In genomic region chr15:98442379-98442833, GRCh38 we compare ENCODE assay signal across 8 cellular contexts.
DNase-seq lines count a peak whose midpoint lies in the region; ATAC-seq and TF ChIP-seq lines count a peak whose summit lies in the region.

No MANE protein-coding gene starts in this region.

- CTCF ChIA-PET in AG04449 (lab: Yijun Ruan, JAX), result interaction anchor here (0.5 to 5.1 kb wide), 17 partner anchors 9 to 774 kb away, joined by 3 to 54 read pairs (median 6); partner anchors contain the start of gene IGF1R

- TF ChIP-seq CTCF in AG04449 (IDR thresholded peaks at IDR 0.05; ENCODE audit: insufficient read depth, low read length, missing control alignments) (peak; percentile 84), GM13976 (IDR thresholded peaks at IDR 0.05; ENCODE audit: borderline replicate concordance, control extremely low read depth, extremely low read depth, insufficient read depth, missing control alignments) (peak; percentile 64), WERI-Rb-1 (IDR thresholded peaks at IDR 0.05; ENCODE audit: low read depth, low read length) (peak; percentile 73), dorsolateral prefrontal cortex (IDR thresholded peaks at IDR 0.05 in 54 of 56, conservative IDR thresholded peaks at IDR 0.05 in 2 of 56; ENCODE audit: low read depth in 1 of 56, partially characterized antibody in 56 of 56) (peak; percentile 57 to 87 (median 77)), mesothelial cell of epicardium (IDR thresholded peaks at IDR 0.05; ENCODE audit: unreplicated experiment) (peak; percentile 83)

- in situ Hi-C loops in GM13976 (cut with MboI; ENCODE audit: low sequenced_read_pairs, unreplicated experiment), result no loop called here

- H3K27me3 Mint-ChIP-seq in mesothelial cell of epicardium (ENCODE audit: low read depth), result peaks cover 4% of the 10 kb centered on the region

- DNase-seq in AG04449 (ENCODE audit: low read depth, low spot score), result peak; percentile 34
- DNase-seq in GM13976 (ENCODE audit: low spot score), result peak; percentile 69
- peak; percentile 11 for DNase-seq in NCI-H2107 (lab: John Stamatoyannopoulos, UW)
- peak; percentile 51 for DNase-seq in WERI-Rb-1
- DNase-seq in dorsolateral prefrontal cortex, result peak in 5 of 10 donors; percentile 32 to 68 (median 62)
- DNase-seq in mesothelial cell of epicardium (ENCODE audit: low spot score in 2 of 2, unreplicated experiment in 2 of 2), result peak in 1 of 2 experiments; percentile 69
- DNase-seq in superior temporal gyrus (ENCODE audit: extremely low spot score), result peak; percentile 69

- no peak overlapping the region for H3K27ac ChIP-seq in WERI-Rb-1
- H3K27ac ChIP-seq in dorsolateral prefrontal cortex, result no peak overlapping the region

- peaks cover 22% of the 10 kb centered on the region for H3K4me1 Mint-ChIP-seq in mesothelial cell of epicardium

- H3K36me3 ChIP-seq in WERI-Rb-1, result no peaks in the 10 kb centered on the region

- H3K9me3 ChIP-seq in WERI-Rb-1 (ENCODE audit: severe bottlenecking), result no peaks in the 10 kb centered on the region

- POLR2A ChIA-PET in AG04449 (lab: Yijun Ruan, JAX), result no interaction called here

- peaks cover 8% of the 10 kb centered on the region for H3K9me3 Mint-ChIP-seq in mesothelial cell of epicardium

- peak; percentile 73 for ATAC-seq in HG02970 (IDR thresholded peaks at IDR 0.05; ENCODE audit: low FRiP score, unreplicated experiment)

- H3K36me3 Mint-ChIP-seq in mesothelial cell of epicardium, result no peaks in the 10 kb centered on the region

- H3K4me3 ChIP-seq in AG04449 (ENCODE audit: low read depth, low read length) (no peak overlapping the region), WERI-Rb-1 (ENCODE audit: low read depth, low read length) (no peak overlapping the region), dorsolateral prefrontal cortex (no peak overlapping the region)

- H3K4me3 Mint-ChIP-seq in mesothelial cell of epicardium, result peak overlapping the region; percentile 11

- no peak overlapping the region for H3K27ac Mint-ChIP-seq in mesothelial cell of epicardium

- intact Hi-C loops in dorsolateral prefrontal cortex (cut with DNase I), result loop anchor here (5.0 to 10.0 kb wide), 4 partner anchors 222 to 635 kb away; no protein-coding TSS in a partner anchor

- H3K27me3 ChIP-seq in WERI-Rb-1 (ENCODE audit: insufficient read depth, low read depth, severe bottlenecking), result peaks cover 86% of the 10 kb centered on the region
- H3K27me3 ChIP-seq in dorsolateral prefrontal cortex, result peaks cover 0 to 11% (median 0%) of the 10 kb centered on the region in 45 donors
